In the genomic region with DNA sequence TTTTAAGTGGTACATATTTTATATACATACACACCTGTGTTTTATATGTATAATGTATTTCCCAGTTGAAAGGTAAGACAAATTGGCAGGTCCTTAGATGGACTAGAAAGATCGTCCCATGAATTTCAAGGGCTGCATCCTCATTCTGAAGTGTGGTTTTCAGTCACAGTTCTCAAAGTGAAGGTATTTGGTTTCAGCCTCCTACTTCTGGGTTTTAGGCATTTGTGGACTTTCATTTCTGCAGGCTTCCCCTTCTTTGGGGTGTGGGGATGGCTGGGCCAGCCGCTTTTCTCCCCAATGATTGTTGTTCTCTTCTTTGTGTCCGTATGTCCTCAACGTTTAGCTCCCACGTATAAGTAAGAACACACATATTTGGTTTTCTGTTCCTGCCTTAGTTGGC, we compare ENCODE assay signal across 17 cellular contexts. TPM values are rescaled to one million over a fixed set of nuclear protein-coding genes. Genes with fewer than 3 reads are reported as not detected.
DNase-seq lines count a peak whose midpoint lies in the region; ATAC-seq and TF ChIP-seq lines count a peak whose summit lies in the region.
"Had no signal": no experiment of that assay in that cellular context is flagged by ENCODE, and none has a peak within 500 bp of the region (broad histone marks: within the 10 kb centered on the region; RNA-seq: fewer than 3 reads in every experiment).

No MANE protein-coding gene starts in this region.

- H3K9ac ChIP-seq in endodermal cell (ENCODE audit: extremely low read depth, low read length, poor library complexity, severe bottlenecking) = no peak overlapping the region
- no peak overlapping the region for H3K9ac ChIP-seq in SK-N-SH
- H3K9ac ChIP-seq: GM23248 had no signal

- TF ChIP-seq EP300 in SK-N-SH (IDR thresholded peaks at IDR 0.05; ENCODE audit: borderline replicate concordance in 1 of 2, low read depth in 1 of 2, low read length in 1 of 2) = no peak

- peaks cover 4% of the 10 kb centered on the region for H3K4me1 ChIP-seq in endodermal cell (ENCODE audit: control insufficient read depth, insufficient read depth, low read length)
- H3K4me1 ChIP-seq in SK-N-SH (ENCODE audit: control insufficient read depth in 1 of 2, insufficient read depth in 2 of 2, low read depth in 1 of 2, low read length in 1 of 2) = peaks cover 20 to 23% of the 10 kb centered on the region in 2 experiments

- H3K27me3 ChIP-seq in endodermal cell (ENCODE audit: control insufficient read depth, insufficient read depth, low read length, poor library complexity, severe bottlenecking) = no peaks in the 10 kb centered on the region
- H3K27me3 ChIP-seq in SK-N-SH (ENCODE audit: insufficient read depth) = no peaks in the 10 kb centered on the region

- H3K4me1 Mint-ChIP-seq in natural killer cell (peaks cover 60 to 65% of the 10 kb centered on the region in 2 donors), endodermal cell (peaks cover 10% of the 10 kb centered on the region)
- H3K4me1 Mint-ChIP-seq in natural killer cell treated with Interleukin-12 subunit alpha and Interleukin-12 subunit beta and Interleukin-15 and Interleukin-18, amount 100 ng/mL, for 72 hours (ENCODE audit: low read depth in 2 of 2) = peaks cover 60 to 68% of the 10 kb centered on the region in 2 donors

- H3K27ac ChIP-seq in endodermal cell (ENCODE audit: low read depth, low read length) = no peak overlapping the region
- H3K27ac ChIP-seq in caudate nucleus (ENCODE audit: low read depth, low read length) = no peak overlapping the region
- H3K27ac ChIP-seq in SK-N-SH (ENCODE audit: low read depth in 2 of 2, low read length in 1 of 2) = no peak overlapping the region
- H3K27ac ChIP-seq: GM23248 had no signal

- DNase-seq in natural killer cell = no peak
- DNase-seq in natural killer cell treated with Interleukin-12 subunit alpha and Interleukin-12 subunit beta and Interleukin-15 and Interleukin-18, amount 100 ng/mL, for 72 hours (ENCODE audit: low spot score) = no peak
- DNase-seq in NOMO-1 (lab: John Stamatoyannopoulos, UW; ENCODE audit: unreplicated experiment in 2 of 2) = peak; percentile 36 to 38
- DNase-seq in endodermal cell = peak; percentile 10
- DNase-seq in caudate nucleus (lab: John Stamatoyannopoulos, UW) = no peak
- no peak for DNase-seq in SK-N-SH
- DNase-seq in DMS 273 (lab: John Stamatoyannopoulos, UW; ENCODE audit: unreplicated experiment) = no peak
- DNase-seq in NCI-H446 (lab: John Stamatoyannopoulos, UW) = no peak
- DNase-seq: C1 segment of cervical spinal cord, COR-L47, GM23248, KBM-7, NCI-H1436, NCI-H2029 treated with DMSO at 0.1 percent for 48 hours, NCI-H524, T-helper 2 cell had no signal

- H2AFZ ChIP-seq in SK-N-SH (ENCODE audit: low read depth) = no peak overlapping the region
- H2AFZ ChIP-seq: GM23248 had no signal

- CTCF ChIA-PET in SK-N-SH (lab: Yijun Ruan, JAX) = interaction anchor here (0.8 kb wide), 1 partner anchor 167 kb away, joined by 3 read pairs; no protein-coding TSS in a partner anchor

- no peak for TF ChIP-seq CTCF in natural killer cell (IDR thresholded peaks at IDR 0.05)
- no peak for TF ChIP-seq CTCF in endodermal cell (conservative IDR thresholded peaks at IDR 0.05)
- no peak for TF ChIP-seq CTCF in SK-N-SH (IDR thresholded peaks at IDR 0.05)

- peak overlapping the region; percentile 62 to 92 for H3K27ac Mint-ChIP-seq in natural killer cell
- H3K27ac Mint-ChIP-seq in natural killer cell treated with Interleukin-12 subunit alpha and Interleukin-12 subunit beta and Interleukin-15 and Interleukin-18, amount 100 ng/mL, for 72 hours = peak overlapping the region in 1 of 2 donors; percentile 94
- H3K27ac Mint-ChIP-seq in endodermal cell = no peak overlapping the region

- no peak for TF ChIP-seq RAD21 in SK-N-SH (IDR thresholded peaks at IDR 0.05; ENCODE audit: low read length)

- no peaks in the 10 kb centered on the region for H3K9me3 ChIP-seq in endodermal cell (ENCODE audit: control insufficient read depth, low read length)
- H3K9me3 ChIP-seq in SK-N-SH = no peaks in the 10 kb centered on the region

- no peak overlapping the region for H3K4me2 ChIP-seq in SK-N-SH

- H3K36me3 Mint-ChIP-seq in natural killer cell (peaks cover 6% of the 10 kb centered on the region), endodermal cell (ENCODE audit: low read depth) (peaks cover 28% of the 10 kb centered on the region)
- H3K36me3 Mint-ChIP-seq in natural killer cell treated with Interleukin-12 subunit alpha and Interleukin-12 subunit beta and Interleukin-15 and Interleukin-18, amount 100 ng/mL, for 72 hours = peaks cover 23% of the 10 kb centered on the region

- no peaks in the 10 kb centered on the region for H4K20me1 ChIP-seq in SK-N-SH (ENCODE audit: insufficient read depth)

- H3K4me3 Mint-ChIP-seq in natural killer cell (no peak overlapping the region), endodermal cell (no peak overlapping the region)
- no peak overlapping the region for H3K4me3 Mint-ChIP-seq in natural killer cell treated with Interleukin-12 subunit alpha and Interleukin-12 subunit beta and Interleukin-15 and Interleukin-18, amount 100 ng/mL, for 72 hours

- 87 to 100% methylated on average over 3 to 5 of the region's 5 CpGs for whole genome bisulfite sequencing in endodermal cell (ENCODE audit: insufficient coverage in 1 of 2, insufficient read length in 1 of 2), 2 experiments
- WGBS in SK-N-SH (ENCODE audit: low lambda C conversion rate) = 97% methylated on average over 5 of the region's 5 CpGs

- no peaks in the 10 kb centered on the region; the same call in 1 of the 2 replicates for H3K79me2 ChIP-seq in SK-N-SH (ENCODE audit: insufficient read depth)

- no peaks in the 10 kb centered on the region for H3K9me3 Mint-ChIP-seq in natural killer cell
- H3K9me3 Mint-ChIP-seq in natural killer cell treated with Interleukin-12 subunit alpha and Interleukin-12 subunit beta and Interleukin-15 and Interleukin-18, amount 100 ng/mL, for 72 hours = no peaks in the 10 kb centered on the region
- no peaks in the 10 kb centered on the region for H3K9me3 Mint-ChIP-seq in endodermal cell

- H3K4me3 ChIP-seq in endodermal cell (ENCODE audit: low read length) (no peak overlapping the region), SK-N-SH (ENCODE audit: low read depth in 2 of 2, low read length in 1 of 2) (no peak overlapping the region)
- H3K4me3 ChIP-seq: GM23248 had no signal

- H3K27me3 Mint-ChIP-seq in natural killer cell (ENCODE audit: low read depth in 2 of 2) (no peaks in the 10 kb centered on the region), endodermal cell (ENCODE audit: insufficient read depth) (no peaks in the 10 kb centered on the region)
- H3K27me3 Mint-ChIP-seq in natural killer cell treated with Interleukin-12 subunit alpha and Interleukin-12 subunit beta and Interleukin-15 and Interleukin-18, amount 100 ng/mL, for 72 hours = no peaks in the 10 kb centered on the region

- no peak for ATAC-seq in natural killer cell
- ATAC-seq in natural killer cell treated with Interleukin-12 subunit alpha and Interleukin-12 subunit beta and Interleukin-15 and Interleukin-18, amount 100 ng/mL, for 72 hours = no peak
- ATAC-seq: Right ventricle myocardium inferior had no signal

- H3K9me2 ChIP-seq in SK-N-SH = no peaks in the 10 kb centered on the region

- POLR2A ChIA-PET in SK-N-SH (lab: Yijun Ruan, JAX) = no interaction called here

- H3F3A ChIP-seq in SK-N-SH (replicated peaks; ENCODE audit: insufficient read depth) = peaks cover 23% of the 10 kb centered on the region

- intact Hi-C loops in natural killer cell (cut with micrococcal nuclease) = no loop called here

- H3K36me3 ChIP-seq in endodermal cell (ENCODE audit: control insufficient read depth, insufficient read depth, low read length) (peaks cover 8% of the 10 kb centered on the region), SK-N-SH (replicated peaks in 1 of 2; ENCODE audit: control insufficient read depth in 1 of 2, insufficient read depth in 2 of 2, low read length in 1 of 2) (peaks cover 6 to 11% of the 10 kb centered on the region in 2 experiments)

RNA-seq across cellular contexts. Expression of gene DCPS, which starts 10.0 kb away (rescaled TPM):
- 10 to 100 TPM; 20.1 to 25.8 (median 23.1) TPM for total RNA-seq in natural killer cell
- 10 to 100 TPM; 32.8 to 46.7 TPM for total RNA-seq in natural killer cell treated with Interleukin-12 subunit alpha and Interleukin-12 subunit beta and Interleukin-15 and Interleukin-18, amount 100 ng/mL, for 72 hours
- 10 to 100 TPM; 19.0 to 22.6 TPM for total RNA-seq in endodermal cell
- 20.5 TPM for polyA plus RNA-seq in endodermal cell (2013, experiment 1 of 2)
- polyA plus RNA-seq in endodermal cell (2013, experiment 2 of 2) = 19.2 TPM
- 35.5 and 48.1 TPM in 2 replicates for polyA plus RNA-seq in SK-N-SH (2012; rRNA removed)
- 33.3 and 42.8 TPM in 2 replicates for polyA plus RNA-seq in SK-N-SH (2012; cell fraction: cytosol; rRNA removed)
- 18.5 and 21.6 TPM in 2 replicates for polyA plus RNA-seq in SK-N-SH (2012; cell fraction: nucleus; rRNA removed)

RNA-seq across cellular contexts. Expression of gene TIRAP, which starts 30.9 kb away (rescaled TPM):
- total RNA-seq in natural killer cell (10 to 100 TPM; 14.5 to 24.0 (median 19.5) TPM), endodermal cell (10 to 100 TPM in 1 of 2 donors, 1 to 10 TPM in 1; 9.2 to 11.4 TPM)
- 10 to 100 TPM; 19.8 to 19.9 TPM for total RNA-seq in natural killer cell treated with Interleukin-12 subunit alpha and Interleukin-12 subunit beta and Interleukin-15 and Interleukin-18, amount 100 ng/mL, for 72 hours
- polyA plus RNA-seq in endodermal cell (2013, experiment 1 of 2) = 5.8 TPM
- polyA plus RNA-seq in endodermal cell (2013, experiment 2 of 2) = 5.9 TPM
- polyA plus RNA-seq in SK-N-SH (2012; rRNA removed) = 5.5 and 6.2 TPM in 2 replicates
- 3.3 and 4.3 TPM in 2 replicates for polyA plus RNA-seq in SK-N-SH (2012; cell fraction: cytosol; rRNA removed)
- polyA plus RNA-seq in SK-N-SH (2012; cell fraction: nucleus; rRNA removed) = 8.1 and 8.3 TPM in 2 replicates

RNA-seq across cellular contexts. Expression of gene ST3GAL4, which starts 41.7 kb away (rescaled TPM):
- total RNA-seq in natural killer cell (10 to 100 TPM; 43.3 to 57.6 (median 47.3) TPM), endodermal cell (10 to 100 TPM; 16.5 to 21.5 TPM)
- 10 to 100 TPM; 60.4 to 60.9 TPM for total RNA-seq in natural killer cell treated with Interleukin-12 subunit alpha and Interleukin-12 subunit beta and Interleukin-15 and Interleukin-18, amount 100 ng/mL, for 72 hours
- polyA plus RNA-seq in endodermal cell (2013, experiment 1 of 2) = 15.6 TPM
- polyA plus RNA-seq in endodermal cell (2013, experiment 2 of 2) = 13.3 TPM
- 27.1 and 32.0 TPM in 2 replicates for polyA plus RNA-seq in SK-N-SH (2012; rRNA removed)
- polyA plus RNA-seq in SK-N-SH (2012; cell fraction: cytosol; rRNA removed) = 20.6 and 30.3 TPM in 2 replicates
- 23.7 and 26.9 TPM in 2 replicates for polyA plus RNA-seq in SK-N-SH (2012; cell fraction: nucleus; rRNA removed)

RNA-seq across cellular contexts. Expression of gene FOXRED1, which starts 44.9 kb away (rescaled TPM):
- total RNA-seq in natural killer cell (10 to 100 TPM; 31.1 to 37.9 (median 31.3) TPM), endodermal cell (10 to 100 TPM; 50.7 to 55.8 TPM)
- total RNA-seq in natural killer cell treated with Interleukin-12 subunit alpha and Interleukin-12 subunit beta and Interleukin-15 and Interleukin-18, amount 100 ng/mL, for 72 hours = 10 to 100 TPM; 39.7 to 79.6 TPM
- polyA plus RNA-seq in endodermal cell (2013, experiment 1 of 2) = 42.8 TPM
- polyA plus RNA-seq in endodermal cell (2013, experiment 2 of 2) = 32.7 TPM
- 35.2 and 41.3 TPM in 2 replicates for polyA plus RNA-seq in SK-N-SH (2012; rRNA removed)
- polyA plus RNA-seq in SK-N-SH (2012; cell fraction: cytosol; rRNA removed) = 19.1 and 27.7 TPM in 2 replicates
- polyA plus RNA-seq in SK-N-SH (2012; cell fraction: nucleus; rRNA removed) = 91.3 and 111 TPM in 2 replicates

RNA-seq across cellular contexts. Expression of gene SRPRA, which starts 45.1 kb away (rescaled TPM):
- total RNA-seq in natural killer cell (100 to 1,000 TPM; 188 to 225 (median 195) TPM), endodermal cell (10 to 100 TPM; 68.4 to 79.2 TPM)
- 100 to 1,000 TPM; 197 to 213 TPM for total RNA-seq in natural killer cell treated with Interleukin-12 subunit alpha and Interleukin-12 subunit beta and Interleukin-15 and Interleukin-18, amount 100 ng/mL, for 72 hours
- polyA plus RNA-seq in endodermal cell (2013, experiment 1 of 2) = 66.9 TPM
- polyA plus RNA-seq in endodermal cell (2013, experiment 2 of 2) = 59.0 TPM
- 129 and 158 TPM in 2 replicates for polyA plus RNA-seq in SK-N-SH (2012; rRNA removed)
- 94.8 and 121 TPM in 2 replicates for polyA plus RNA-seq in SK-N-SH (2012; cell fraction: cytosol; rRNA removed)
- polyA plus RNA-seq in SK-N-SH (2012; cell fraction: nucleus; rRNA removed) = 183 and 214 TPM in 2 replicates

Comparison
In these comparisons a context has a peak if more than half of its experiments do, and no peak if none do; other contexts are left out.
1. DNase-seq: peak in NOMO-1 (2 of 2) and endodermal cell (single experiment); none in natural killer cell (single experiment), natural killer cell treated with Interleukin-12 subunit alpha and Interleukin-12 subunit beta and Interleukin-15 and Interleukin-18, amount 100 ng/mL, for 72 hours (single experiment), caudate nucleus (0 of 61), SK-N-SH (single experiment), DMS 273 (single experiment) and NCI-H446 (0 of 2).